1 cellular context compared by ENCODE assay signal in genomic region chr9:20925256-20926046, GRCh38.
TF ChIP-seq lines count a peak whose summit lies in the region.

No MANE protein-coding gene starts in this region.

TF ChIP-seq in GM12878, 131 proteins besides CTCF, POLR2A, EP300 and RAD21 (continued from another document):
- TF ChIP-seq ZBTB40 (IDR thresholded peaks at IDR 0.05; ENCODE audit: borderline replicate concordance) (no peak), PBX3 (IDR thresholded peaks at IDR 0.05; ENCODE audit: insufficient replicate concordance, low read depth, low read length) (no peak), ZNF217 (IDR thresholded peaks at IDR 0.05) (no peak), SREBF1 (IDR thresholded peaks at IDR 0.05; ENCODE audit: low read length) (no peak), NFIC (IDR thresholded peaks at IDR 0.05; ENCODE audit: low read depth, low read length) (no peak), ZBED1 (IDR thresholded peaks at IDR 0.05; ENCODE audit: borderline replicate concordance) (no peak), E4F1 (IDR thresholded peaks at IDR 0.05; ENCODE audit: borderline replicate concordance, partially characterized antibody) (no peak), ATF7 (IDR thresholded peaks at IDR 0.05; ENCODE audit: low read depth) (no peak), SIX5 (IDR thresholded peaks at IDR 0.05; ENCODE audit: low read depth, low read length, severe bottlenecking) (no peak), BCL11A (IDR thresholded peaks at IDR 0.05; ENCODE audit: low read depth, low read length) (no peak), JUNB (IDR thresholded peaks at IDR 0.05) (no peak), TAF1 (IDR thresholded peaks at IDR 0.05; ENCODE audit: borderline replicate concordance, low read depth, low read length) (no peak), SMARCA5 (IDR thresholded peaks at IDR 0.05) (no peak), BHLHE40 (IDR thresholded peaks at IDR 0.05; ENCODE audit: borderline replicate concordance in 1 of 2, low read depth in 2 of 2, low read length in 1 of 2) (no peak)
TF ChIP-seq in GM12878: peak in this region for 0.
